ENCODE assay signal across 1 cellular context in genomic region chr17:1362065-1362848, GRCh38.
TF ChIP-seq lines count a peak whose summit lies in the region.

No MANE protein-coding gene starts in this region.

TF ChIP-seq in GM23338, 12 proteins besides CTCF, POLR2A, EP300 and RAD21 (continued from another document):
- no peak for TF ChIP-seq ZNF462 (CRISPR knock-in tag; IDR thresholded peaks at IDR 0.05)
- no peak for TF ChIP-seq ZNF331 (CRISPR knock-in tag; IDR thresholded peaks at IDR 0.05; ENCODE audit: low read depth)
- TF ChIP-seq ETS1 (IDR thresholded peaks at IDR 0.05), result no peak
- TF ChIP-seq NANOG (IDR thresholded peaks at IDR 0.05; ENCODE audit: borderline replicate concordance), result no peak
- no peak for TF ChIP-seq ZNF114 (CRISPR knock-in tag; IDR thresholded peaks at IDR 0.05)
